ENCODE assay signal across 12 cellular contexts in the genomic region with DNA sequence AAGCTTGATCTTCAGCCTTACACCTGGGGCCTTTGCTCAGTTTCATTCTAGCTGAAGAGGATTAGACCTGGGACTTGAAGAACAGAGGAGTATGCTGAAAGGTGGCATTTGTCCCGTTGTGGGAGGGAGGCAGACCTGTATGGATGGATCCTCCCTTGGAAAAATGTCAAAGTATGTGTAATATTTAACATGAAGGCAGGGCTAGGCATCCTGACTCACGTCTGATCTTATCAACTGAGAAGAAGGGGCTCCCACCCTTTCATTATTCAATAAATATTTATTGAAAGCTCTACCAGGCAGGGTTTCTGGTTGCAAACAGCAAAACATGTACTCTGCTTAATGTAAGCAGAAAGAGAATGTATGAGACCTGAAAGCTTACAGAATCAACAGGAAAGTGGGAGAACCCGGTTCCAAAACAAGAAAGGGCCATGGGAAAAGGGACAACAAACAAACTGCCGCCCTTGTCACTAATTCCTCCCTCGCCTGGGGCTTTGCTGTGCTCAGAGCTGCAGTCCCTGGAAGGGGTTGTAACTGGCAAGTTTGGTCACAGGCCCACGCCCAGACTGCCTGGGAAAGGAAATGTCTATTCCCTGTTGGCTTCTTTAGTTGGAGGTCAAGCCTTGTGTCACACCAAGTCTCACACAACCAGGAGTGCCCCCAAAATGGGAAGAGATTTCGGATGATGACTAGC. TPM values are rescaled to one million over a fixed set of nuclear protein-coding genes. Genes with fewer than 3 reads are reported as not detected.
A peak's percentile ranks its signal among the peaks of the same experiment; 100 is the strongest.
DNase-seq lines count a peak whose midpoint lies in the region; ATAC-seq and TF ChIP-seq lines count a peak whose summit lies in the region.
"Had no signal": no experiment of that assay in that cellular context is flagged by ENCODE, and none has a peak within 500 bp of the region (broad histone marks: within the 10 kb centered on the region; RNA-seq: fewer than 3 reads in every experiment).

No MANE protein-coding gene starts in this region.

- 39 to 52% (median 42%) methylated on average over 7 of the region's 7 CpGs for WGBS in stomach, 5 donors

- TF ChIP-seq POLR2A in stomach (IDR thresholded peaks at IDR 0.05) = no peak
- no peak for TF ChIP-seq POLR2A in gastrocnemius medialis (IDR thresholded peaks at IDR 0.05)

- no peak overlapping the region for H3K4me3 Mint-ChIP-seq in activated naive CD4-positive, alpha-beta T cell treated with anti-CD3 and anti-CD28 coated beads, Interleukin-2, amount 10 ng/mL, durations not matched to agents 7 days and 5 days

- POLR2A ChIA-PET in Panc1 (lab: Charles Lee) = no interaction called here

- in situ Hi-C loops in Panc1 (cut with HindIII; ENCODE audit: low pct_unique_long_range_greater_than_20kb, low sequenced_read_pairs) (no loop called here), gastrocnemius medialis (cut with MboI; ENCODE audit: low sequenced_read_pairs in 4 of 4) (no loop called here)

- intact Hi-C loops in Panc1 (cut with micrococcal nuclease; ENCODE audit: unreplicated experiment) (no loop called here), stomach (cut with DNase I; ENCODE audit: low total_unique reads) (no loop called here), lower lobe of right lung (cut with DNase I) (no loop called here), gastrocnemius medialis (cut with DNase I; ENCODE audit: low total_unique reads) (no loop called here)

- no TSS peak for BruUV-seq in Panc1 (replicated peaks; lab: Mats Ljungman, UMichigan)

- H3K4me1 ChIP-seq in Panc1 (ENCODE audit: control insufficient read depth, insufficient read depth, low read length) (no peaks in the 10 kb centered on the region), stomach (peaks cover 0 to 12% (median 0%) of the 10 kb centered on the region in 4 donors), lower lobe of right lung (no peaks in the 10 kb centered on the region), gastrocnemius medialis (no peaks in the 10 kb centered on the region)
- H3K4me1 ChIP-seq: thyroid gland had no signal

- no peaks in the 10 kb centered on the region for H3K27me3 Mint-ChIP-seq in activated naive CD4-positive, alpha-beta T cell treated with anti-CD3 and anti-CD28 coated beads, Interleukin-2, amount 10 ng/mL, durations not matched to agents 7 days and 5 days

- H3K4me3 ChIP-seq in Panc1 (ENCODE audit: low read depth in 2 of 2, low read length in 2 of 2) = no peak overlapping the region
- no peak overlapping the region for H3K4me3 ChIP-seq in fibroblast of the aortic adventitia (ENCODE audit: low read depth, low read length)
- H3K4me3 ChIP-seq in stomach = no peak overlapping the region
- H3K4me3 ChIP-seq in lower lobe of right lung = no peak overlapping the region
- H3K4me3 ChIP-seq in gastrocnemius medialis = no peak overlapping the region
- H3K4me3 ChIP-seq: thyroid gland had no signal

- ATAC-seq in Panc1 (peak; percentile 27; the same call in 1 of the 2 replicates), HG02623 (IDR thresholded peaks at IDR 0.05; ENCODE audit: unreplicated experiment) (no peak), lower lobe of right lung (no peak), gastrocnemius medialis (no peak)

- H3K36me3 ChIP-seq in Panc1 (ENCODE audit: control insufficient read depth, insufficient read depth, low read length) (no peaks in the 10 kb centered on the region), stomach (peaks cover 0 to 3% (median 0%) of the 10 kb centered on the region in 4 donors), lower lobe of right lung (no peaks in the 10 kb centered on the region), gastrocnemius medialis (no peaks in the 10 kb centered on the region)
- H3K36me3 ChIP-seq: thyroid gland had no signal

- TF ChIP-seq EP300 in stomach (IDR thresholded peaks at IDR 0.05) = no peak

- no peaks in the 10 kb centered on the region for H3K9me3 Mint-ChIP-seq in activated naive CD4-positive, alpha-beta T cell treated with anti-CD3 and anti-CD28 coated beads, Interleukin-2, amount 10 ng/mL, durations not matched to agents 7 days and 5 days

- H3K36me3 Mint-ChIP-seq in activated naive CD4-positive, alpha-beta T cell treated with anti-CD3 and anti-CD28 coated beads, Interleukin-2, amount 10 ng/mL, durations not matched to agents 7 days and 5 days = peaks cover 50% of the 10 kb centered on the region

- H3K27me3 ChIP-seq in Panc1 (ENCODE audit: control insufficient read depth, insufficient read depth, low read length) = no peaks in the 10 kb centered on the region
- H3K27me3 ChIP-seq in stomach = no peaks in the 10 kb centered on the region
- H3K27me3 ChIP-seq in lower lobe of right lung (ENCODE audit: low read depth) = peaks cover 4% of the 10 kb centered on the region
- no peaks in the 10 kb centered on the region for H3K27me3 ChIP-seq in gastrocnemius medialis
- H3K27me3 ChIP-seq: thyroid gland had no signal

- peak overlapping the region; percentile 83 for H3K27ac Mint-ChIP-seq in activated naive CD4-positive, alpha-beta T cell treated with anti-CD3 and anti-CD28 coated beads, Interleukin-2, amount 10 ng/mL, durations not matched to agents 7 days and 5 days

- no peak for TF ChIP-seq CTCF in Panc1 (IDR thresholded peaks at IDR 0.05)
- no peak for TF ChIP-seq CTCF in fibroblast of the aortic adventitia (IDR thresholded peaks at IDR 0.05; ENCODE audit: insufficient read depth, low read length)
- no peak for TF ChIP-seq CTCF in stomach (IDR thresholded peaks at IDR 0.05)
- no peak for TF ChIP-seq CTCF in lower lobe of right lung (IDR thresholded peaks at IDR 0.05)
- TF ChIP-seq CTCF in gastrocnemius medialis (IDR thresholded peaks at IDR 0.05 in 4 of 5, conservative IDR thresholded peaks at IDR 0.05 in 1 of 5) = no peak

- no peak overlapping the region for H3K27ac ChIP-seq in Panc1 (ENCODE audit: low read length)
- peak overlapping the region; percentile 44 to 76 (median 66) for H3K27ac ChIP-seq in stomach
- no peak overlapping the region for H3K27ac ChIP-seq in lower lobe of right lung
- H3K27ac ChIP-seq in gastrocnemius medialis = no peak overlapping the region
- H3K27ac ChIP-seq: thyroid gland had no signal

- DNase-seq in activated naive CD4-positive, alpha-beta T cell treated with anti-CD3 and anti-CD28 coated beads, Interleukin-2, amount 10 ng/mL, durations not matched to agents 7 days and 5 days = no peak
- DNase-seq in activated naive CD4-positive, alpha-beta T cell treated with Interleukin-2 at 50 U/mL for 16 hours = no peak
- DNase-seq in Panc1 (ENCODE audit: low read depth, low spot score) (no peak), fibroblast of the aortic adventitia (ENCODE audit: low read depth) (peak; percentile 20), stomach (no peak), lower lobe of right lung (no peak), gastrocnemius medialis (no peak)
- DNase-seq: KG1, mesendoderm, NCI-H345, thyroid gland had no signal

- H3K9me3 ChIP-seq in Panc1 (ENCODE audit: control insufficient read depth, insufficient read depth, low read depth, low read length) (no peaks in the 10 kb centered on the region), stomach (no peaks in the 10 kb centered on the region), lower lobe of right lung (no peaks in the 10 kb centered on the region), gastrocnemius medialis (no peaks in the 10 kb centered on the region)
- H3K9me3 ChIP-seq: thyroid gland had no signal

- peaks cover 25% of the 10 kb centered on the region for H3K4me1 Mint-ChIP-seq in activated naive CD4-positive, alpha-beta T cell treated with anti-CD3 and anti-CD28 coated beads, Interleukin-2, amount 10 ng/mL, durations not matched to agents 7 days and 5 days

- CTCF ChIA-PET in activated naive CD4-positive, alpha-beta T cell treated with anti-CD3 and anti-CD28 coated beads, Interleukin-2, amount 10 ng/mL, durations not matched to agents 7 days and 5 days (lab: Charles Lee) = no interaction called here
- CTCF ChIA-PET in Panc1 (lab: Charles Lee) = no interaction called here

RNA-seq across cellular contexts. Expression of gene RAB35, which starts 37.1 kb away (rescaled TPM):
- total RNA-seq in Panc1 (2021; ENCODE audit: unreplicated experiment) (62.0 TPM), fibroblast of the aortic adventitia (ENCODE audit: low replicate concordance) (8.0 and 24.8 TPM in 2 replicates), stomach (10 to 100 TPM in 2 of 5 donors, 1 to 10 TPM in 3; 8.1 to 20.0 (median 9.9) TPM), lower lobe of right lung (48.2 TPM), gastrocnemius medialis (10 to 100 TPM; 12.3 to 30.7 (median 16.9) TPM)
- 90.8 TPM for polyA plus RNA-seq in Panc1 (2012; ENCODE audit: insufficient read length)
- polyA plus RNA-seq in stomach = 10 to 100 TPM; 14.0 to 35.4 (median 23.9) TPM

Comparison
In these comparisons a context has a peak if more than half of its experiments do, and no peak if none do; other contexts are left out.
1. H3K27ac ChIP-seq: peak in stomach (5 of 5); none in Panc1 (single experiment), lower lobe of right lung (single experiment) and gastrocnemius medialis (0 of 4).